In the genomic region with DNA sequence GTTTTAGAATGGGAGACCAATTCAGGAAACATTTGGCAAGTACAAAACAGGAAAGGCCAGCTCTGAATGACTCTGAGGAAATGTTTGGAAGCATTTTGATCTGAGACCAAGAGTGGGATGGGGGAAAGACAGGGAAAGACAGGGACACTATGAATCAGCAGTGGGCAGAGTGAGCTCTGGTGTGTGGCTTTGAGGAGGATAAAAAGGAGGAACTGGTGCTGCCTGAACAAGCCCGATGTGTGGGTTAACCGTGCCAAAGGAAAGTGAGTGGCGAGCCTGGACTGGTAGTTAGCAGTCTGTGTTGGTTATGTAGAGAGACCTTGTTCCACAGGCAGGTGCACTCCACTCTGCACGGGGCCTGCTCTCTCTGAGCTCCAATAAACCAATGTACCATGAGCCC, we compare ENCODE assay signal across 9 cellular contexts. TPM values are rescaled to one million over a fixed set of nuclear protein-coding genes. Genes with fewer than 3 reads are reported as not detected.
A peak's percentile ranks its signal among the peaks of the same experiment; 100 is the strongest.
DNase-seq lines count a peak whose midpoint lies in the region; ATAC-seq and TF ChIP-seq lines count a peak whose summit lies in the region.
"Had no signal": no experiment of that assay in that cellular context is flagged by ENCODE, and none has a peak within 500 bp of the region (broad histone marks: within the 10 kb centered on the region; RNA-seq: fewer than 3 reads in every experiment).

No MANE protein-coding gene starts in this region.

- H3K9ac ChIP-seq in endodermal cell (ENCODE audit: extremely low read depth, low read length, poor library complexity, severe bottlenecking) = no peak overlapping the region

- no peaks in the 10 kb centered on the region for H3K9me3 ChIP-seq in endodermal cell (ENCODE audit: control insufficient read depth, low read length)

- CTCF ChIA-PET in activated CD4-positive, alpha-beta T cell treated with anti-CD3 and anti-CD28 coated beads for 36 hours (lab: Charles Lee) = interaction anchor here (0.9 kb wide), 1 partner anchor 14 kb away, joined by 3 read pairs; no protein-coding TSS in a partner anchor

- H3K27me3 ChIP-seq in endodermal cell (ENCODE audit: control insufficient read depth, insufficient read depth, low read length, poor library complexity, severe bottlenecking) = peaks cover 22% of the 10 kb centered on the region

- no peak overlapping the region for H3K4me3 ChIP-seq in endodermal cell (ENCODE audit: low read length)
- H3K4me3 ChIP-seq in coronary artery = no peak overlapping the region

- intact Hi-C loops in activated CD4-positive, alpha-beta T cell treated with anti-CD3 and anti-CD28 coated beads for 36 hours (cut with DNase I, micrococcal nuclease) = no loop called here

- ATAC-seq in activated CD4-positive, alpha-beta T cell treated with anti-CD3 and anti-CD28 coated beads for 36 hours = no peak
- ATAC-seq in stimulated activated naive CD8-positive, alpha-beta T cell treated with anti-CD3 and anti-CD28 coated beads, Interleukin-15, amount 100 ng/mL, for 72 hours = no peak

- 85 to 86% methylated on average over 3 to 4 of the region's 4 CpGs for WGBS in endodermal cell (ENCODE audit: insufficient coverage in 1 of 2, insufficient read length in 1 of 2), 2 experiments

- no peaks in the 10 kb centered on the region for H3K27me3 Mint-ChIP-seq in activated CD4-positive, alpha-beta T cell treated with anti-CD3 and anti-CD28 coated beads for 36 hours
- H3K27me3 Mint-ChIP-seq in endodermal cell (ENCODE audit: insufficient read depth) = peaks cover 22% of the 10 kb centered on the region
- no peaks in the 10 kb centered on the region for H3K27me3 Mint-ChIP-seq in stimulated activated naive CD8-positive, alpha-beta T cell treated with anti-CD3 and anti-CD28 coated beads, Interleukin-15, amount 100 ng/mL, for 72 hours

- no peaks in the 10 kb centered on the region for H3K36me3 ChIP-seq in endodermal cell (ENCODE audit: control insufficient read depth, insufficient read depth, low read length)

- DNase-seq in activated CD4-positive, alpha-beta T cell treated with anti-CD3 and anti-CD28 coated beads for 36 hours = no peak
- DNase-seq in activated CD4-positive, alpha-beta T cell treated with anti-CD3 and anti-CD28 coated beads for 4 hours = no peak
- DNase-seq in NCI-H526 treated with DMSO at 0.1 percent for 48 hours (lab: John Stamatoyannopoulos, UW) (peak; percentile 12), endodermal cell (no peak), coronary artery (ENCODE audit: low spot score) (no peak), SW480 (ENCODE audit: low spot score) (no peak), SHP77 treated with DMSO at 0.1 percent for 48 hours (lab: John Stamatoyannopoulos, UW) (no peak)
- DNase-seq in stimulated activated naive CD8-positive, alpha-beta T cell treated with anti-CD3 and anti-CD28 coated beads, Interleukin-15, amount 100 ng/mL, for 72 hours = no peak
- DNase-seq: Right ventricle myocardium superior had no signal

- H3K4me3 Mint-ChIP-seq in activated CD4-positive, alpha-beta T cell treated with anti-CD3 and anti-CD28 coated beads for 36 hours = no peak overlapping the region
- no peak overlapping the region for H3K4me3 Mint-ChIP-seq in endodermal cell
- peak overlapping the region; percentile 39 to 57 for H3K4me3 Mint-ChIP-seq in stimulated activated naive CD8-positive, alpha-beta T cell treated with anti-CD3 and anti-CD28 coated beads, Interleukin-15, amount 100 ng/mL, for 72 hours

- no peaks in the 10 kb centered on the region for H3K9me3 Mint-ChIP-seq in activated CD4-positive, alpha-beta T cell treated with anti-CD3 and anti-CD28 coated beads for 36 hours (ENCODE audit: low read depth)
- H3K9me3 Mint-ChIP-seq in endodermal cell = no peaks in the 10 kb centered on the region
- H3K9me3 Mint-ChIP-seq in stimulated activated naive CD8-positive, alpha-beta T cell treated with anti-CD3 and anti-CD28 coated beads, Interleukin-15, amount 100 ng/mL, for 72 hours = no peaks in the 10 kb centered on the region

- peak overlapping the region; percentile 12 for H3K27ac Mint-ChIP-seq in activated CD4-positive, alpha-beta T cell treated with anti-CD3 and anti-CD28 coated beads for 36 hours
- H3K27ac Mint-ChIP-seq in endodermal cell = peak overlapping the region; percentile 8
- peak overlapping the region; percentile 65 to 87 for H3K27ac Mint-ChIP-seq in stimulated activated naive CD8-positive, alpha-beta T cell treated with anti-CD3 and anti-CD28 coated beads, Interleukin-15, amount 100 ng/mL, for 72 hours

- H3K4me1 Mint-ChIP-seq in activated CD4-positive, alpha-beta T cell treated with anti-CD3 and anti-CD28 coated beads for 36 hours = peaks cover 67% of the 10 kb centered on the region
- H3K4me1 Mint-ChIP-seq in endodermal cell = peaks cover 2% of the 10 kb centered on the region
- peaks cover 81% of the 10 kb centered on the region for H3K4me1 Mint-ChIP-seq in stimulated activated naive CD8-positive, alpha-beta T cell treated with anti-CD3 and anti-CD28 coated beads, Interleukin-15, amount 100 ng/mL, for 72 hours

- TF ChIP-seq CTCF in endodermal cell (conservative IDR thresholded peaks at IDR 0.05) (no peak), coronary artery (IDR thresholded peaks at IDR 0.05) (no peak)

- no peak overlapping the region for H3K27ac ChIP-seq in endodermal cell (ENCODE audit: low read depth, low read length)
- no peak overlapping the region for H3K27ac ChIP-seq in coronary artery

- POLR2A ChIA-PET in activated CD4-positive, alpha-beta T cell treated with anti-CD3 and anti-CD28 coated beads for 36 hours (lab: Charles Lee) = no interaction called here

- H3K4me1 ChIP-seq in endodermal cell (ENCODE audit: control insufficient read depth, insufficient read depth, low read length) = no peaks in the 10 kb centered on the region

- peaks cover 13% of the 10 kb centered on the region for H3K36me3 Mint-ChIP-seq in activated CD4-positive, alpha-beta T cell treated with anti-CD3 and anti-CD28 coated beads for 36 hours (ENCODE audit: low read depth)
- H3K36me3 Mint-ChIP-seq in endodermal cell (ENCODE audit: low read depth) = no peaks in the 10 kb centered on the region

RNA-seq across cellular contexts. Expression of a gene that starts 5.3 kb away (rescaled TPM):
- total RNA-seq in activated CD4-positive, alpha-beta T cell treated with anti-CD3 and anti-CD28 coated beads for 36 hours = 10 to 100 TPM; 30.1 to 35.4 TPM
- total RNA-seq in endodermal cell = 1 to 10 TPM; 1.2 to 3.2 TPM
- polyA plus RNA-seq in endodermal cell (2013, experiment 1 of 2) = 0.82 TPM
- polyA plus RNA-seq in endodermal cell (2013, experiment 2 of 2) = 0.70 TPM

Comparison
In these comparisons a context has a peak if more than half of its experiments do, and no peak if none do; other contexts are left out.
1. H3K27ac Mint-ChIP-seq: peak in every context shown above with its lines; median percentile 76 in stimulated activated naive CD8-positive, alpha-beta T cell treated with anti-CD3 and anti-CD28 coated beads, Interleukin-15, amount 100 ng/mL, for 72 hours; 12 in activated CD4-positive, alpha-beta T cell treated with anti-CD3 and anti-CD28 coated beads for 36 hours; 8 in endodermal cell.
2. H3K4me3 Mint-ChIP-seq: peak in stimulated activated naive CD8-positive, alpha-beta T cell treated with anti-CD3 and anti-CD28 coated beads, Interleukin-15, amount 100 ng/mL, for 72 hours (2 of 2); none in activated CD4-positive, alpha-beta T cell treated with anti-CD3 and anti-CD28 coated beads for 36 hours (single experiment) and endodermal cell (single experiment).
3. RNA of a gene that starts 5.3 kb away (total RNA-seq): 30.1 to 35.4 TPM in activated CD4-positive, alpha-beta T cell treated with anti-CD3 and anti-CD28 coated beads for 36 hours; 1.2 to 3.2 TPM in endodermal cell; every median in the first group is over 4 times any median in the second.